ENCODE assay signal across 27 cellular contexts in genomic region chr16:54007504-54007903, GRCh38.
"Had no signal": no experiment of that assay in that cellular context is flagged by ENCODE, and none has a peak within 500 bp of the region (broad histone marks: within the 10 kb centered on the region; RNA-seq: fewer than 3 reads in every experiment).

No MANE protein-coding gene starts in this region.

- H3K4me2 ChIP-seq: hepatocyte had no signal

- H3K4me1 ChIP-seq: left lung, lower lobe of right lung, pancreas, prostate gland, stomach, testis, thyroid gland, upper lobe of left lung, vagina had no signal

- H3K36me3 ChIP-seq: left lung, pancreas, prostate gland, transverse colon, vagina had no signal

- H3K79me2 ChIP-seq: hepatocyte had no signal

- H3K9me3 ChIP-seq: pancreas, prostate gland, testis, thyroid gland, vagina had no signal

- H3K4me3 ChIP-seq: heart right ventricle, hepatocyte, left lung, lower lobe of right lung, pancreas, prostate gland, skin epidermis, stomach, testis, thyroid gland, transverse colon, upper lobe of left lung, vagina had no signal

- ATAC-seq: left lung; lower lobe of right lung; naive thymus-derived CD8-positive, alpha-beta T cell; pancreas; sciatic nerve; stimulated activated naive B cell treated with anti-CD40 and anti-IgM and Interleukin-4, amounts not matched to agents 10 μg/mL and 1 μg/mL and 100 μg/mL, for 72 hours; stimulated activated naive CD8-positive, alpha-beta T cell treated with anti-CD3 and anti-CD28 coated beads, Interleukin-15, Interleukin-2, amounts not matched to agents 100 U/mL and 50 U/mL, for 24 hours had no signal

- H3K27ac ChIP-seq: heart right ventricle, hepatocyte, left lung, lower lobe of right lung, pancreas, prostate gland, skin epidermis, stomach, testis, thyroid gland, transverse colon, upper lobe of left lung, vagina had no signal

- FAIRE-seq: pancreas had no signal

- H3K27me3 ChIP-seq: heart right ventricle, hepatocyte, left lung, pancreas, stomach, testis, thyroid gland, transverse colon, upper lobe of left lung, vagina had no signal

- DNase-seq: heart right ventricle; islet precursor cell; left lung; lower lobe of right lung; mammary epithelial cell; mesenchymal stem cell; naive thymus-derived CD8-positive, alpha-beta T cell; nucleus accumbens; pancreas; posterior cingulate gyrus; retina; stimulated activated CD4-positive, alpha-beta T cell treated with anti-CD3 and anti-CD28 coated beads, Interleukin-12 subunit alpha, Interleukin-12 subunit beta, amount 100 ng/mL, for 4 hours; stimulated activated CD4-positive, alpha-beta T cell treated with anti-CD3 and anti-CD28 coated beads, Interleukin-15, amount 100 ng/mL, for 24 hours; stimulated activated CD4-positive, alpha-beta T cell treated with anti-CD3 and anti-CD28 coated beads, Interleukin-2, amount 100 ng/mL, for 24 hours; stimulated activated CD4-positive, alpha-beta T cell treated with anti-CD3 and anti-CD28 coated beads, Interleukin-4, amount 100 ng/mL, for 1 hour; stimulated activated naive B cell treated with anti-CD40 and anti-IgM and Interleukin-4, amounts not matched to agents 10 μg/mL and 1 μg/mL and 100 μg/mL, for 72 hours; stimulated activated naive CD8-positive, alpha-beta T cell treated with anti-CD3 and anti-CD28 coated beads, Interleukin-15, Interleukin-2, amounts not matched to agents 100 U/mL and 50 U/mL, for 24 hours; stomach; testis; thyroid gland; transverse colon; upper lobe of left lung had no signal

- H2AFZ ChIP-seq: hepatocyte had no signal
